ENCODE assay signal across 1 cellular context in genomic region chr11:121488641-121489040, GRCh38.
TF ChIP-seq lines count a peak whose summit lies in the region.

No MANE protein-coding gene starts in this region.

TF ChIP-seq in GM23338, 12 proteins besides CTCF, POLR2A, EP300 and RAD21 (continued from another document):
- TF ChIP-seq ZNF114 (CRISPR knock-in tag; IDR thresholded peaks at IDR 0.05) (no peak), EZH2phosphoT487 (IDR thresholded peaks at IDR 0.05; ENCODE audit: unreplicated experiment) (no peak)
TF ChIP-seq in GM23338: peak in this region for 0.
